19 cellular contexts compared by ENCODE assay signal in genomic region chr16:50324345-50324744, GRCh38. TPM values are rescaled to one million over a fixed set of nuclear protein-coding genes. Genes with fewer than 3 reads are reported as not detected.
A peak's percentile ranks its signal among the peaks of the same experiment; 100 is the strongest.
DNase-seq lines count a peak whose midpoint lies in the region; ATAC-seq and TF ChIP-seq lines count a peak whose summit lies in the region.
"Had no signal": no experiment of that assay in that cellular context is flagged by ENCODE, and none has a peak within 500 bp of the region (broad histone marks: within the 10 kb centered on the region; RNA-seq: fewer than 3 reads in every experiment).

No MANE protein-coding gene starts in this region.

- TF ChIP-seq CTCF in left lung (IDR thresholded peaks at IDR 0.05) (no peak), left ventricle myocardium inferior (IDR thresholded peaks at IDR 0.05; ENCODE audit: borderline replicate concordance) (no peak)

- intact Hi-C loops in activated T-helper 1 cell treated with anti-CD3 and anti-CD28 coated beads, Interleukin-12 subunit alpha, Interleukin-12 subunit beta, Interleukin-2, Interleukin-4 antibody, amounts not matched to agents 30 ng/mL and 10 ng/mL and 1 ng/mL, durations not matched to agents 14 hours and 24 hours and 36 hours (cut with micrococcal nuclease): no loop called here
- intact Hi-C loops in left lung (cut with DNase I) (no loop called here), left ventricle myocardium inferior (cut with micrococcal nuclease) (no loop called here)

- H3K4me3 ChIP-seq in left lung (no peak overlapping the region), left ventricle myocardium inferior (no peak overlapping the region)
- H3K4me3 ChIP-seq: breast epithelium, mucosa of descending colon had no signal

- peaks cover 48% of the 10 kb centered on the region for H3K4me1 Mint-ChIP-seq in activated naive CD4-positive, alpha-beta T cell treated with anti-CD3 and anti-CD28 coated beads, Interleukin-2, amount 50 U/mL, for 24 hours
- peaks cover 37% of the 10 kb centered on the region for H3K4me1 Mint-ChIP-seq in activated T-helper 1 cell treated with anti-CD3 and anti-CD28 coated beads, Interleukin-12 subunit alpha, Interleukin-12 subunit beta, Interleukin-2, Interleukin-4 antibody, amounts not matched to agents 30 ng/mL and 10 ng/mL and 1 ng/mL, durations not matched to agents 14 hours and 24 hours and 36 hours (ENCODE audit: low read depth)

- no peaks in the 10 kb centered on the region for H3K27me3 Mint-ChIP-seq in activated naive CD4-positive, alpha-beta T cell treated with anti-CD3 and anti-CD28 coated beads, Interleukin-2, amount 50 U/mL, for 24 hours
- H3K27me3 Mint-ChIP-seq in activated T-helper 1 cell treated with anti-CD3 and anti-CD28 coated beads, Interleukin-12 subunit alpha, Interleukin-12 subunit beta, Interleukin-2, Interleukin-4 antibody, amounts not matched to agents 30 ng/mL and 10 ng/mL and 1 ng/mL, durations not matched to agents 14 hours and 24 hours and 36 hours (ENCODE audit: insufficient read depth): no peaks in the 10 kb centered on the region
- H3K27me3 Mint-ChIP-seq: type B pancreatic cell had no signal

- peaks cover 13% of the 10 kb centered on the region for H3K36me3 Mint-ChIP-seq in activated naive CD4-positive, alpha-beta T cell treated with anti-CD3 and anti-CD28 coated beads, Interleukin-2, amount 50 U/mL, for 24 hours
- peaks cover 39% of the 10 kb centered on the region for H3K36me3 Mint-ChIP-seq in activated T-helper 1 cell treated with anti-CD3 and anti-CD28 coated beads, Interleukin-12 subunit alpha, Interleukin-12 subunit beta, Interleukin-2, Interleukin-4 antibody, amounts not matched to agents 30 ng/mL and 10 ng/mL and 1 ng/mL, durations not matched to agents 14 hours and 24 hours and 36 hours (ENCODE audit: low read depth)

- ATAC-seq in left lung (peak; percentile 60), GM18873 (IDR thresholded peaks at IDR 0.05; ENCODE audit: low FRiP score, unreplicated experiment) (no peak)
- ATAC-seq: left colon had no signal

- DNase-seq in activated naive CD4-positive, alpha-beta T cell treated with anti-CD3 and anti-CD28 coated beads, Interleukin-2, amount 50 U/mL, for 16 hours: no peak
- DNase-seq in activated T-helper 1 cell treated with anti-CD3 and anti-CD28 coated beads, Interleukin-12 subunit alpha, Interleukin-12 subunit beta, Interleukin-2, Interleukin-4 antibody, amounts not matched to agents 30 ng/mL and 10 ng/mL and 1 ng/mL, durations not matched to agents 14 hours and 24 hours and 36 hours (ENCODE audit: low spot score): no peak
- no peak for DNase-seq in left lung
- DNase-seq in left ventricle myocardium inferior: no peak
- no peak for DNase-seq in SW 1271 (lab: John Stamatoyannopoulos, UW)
- DNase-seq in stimulated activated CD4-positive, alpha-beta T cell treated with anti-CD3 and anti-CD28 coated beads, Interleukin-4, amount 100 ng/mL, for 24 hours: no peak
- DNase-seq: dermis blood vessel endothelial cell, erythroblast, left colon, mucosa of descending colon, NCI-H2029, occipital lobe, retina, RPMI8226 had no signal

- H3K4me1 ChIP-seq in left lung (peaks cover 0 to 19% of the 10 kb centered on the region in 2 donors), left ventricle myocardium inferior (peaks cover 2% of the 10 kb centered on the region)
- H3K4me1 ChIP-seq: breast epithelium had no signal

- peak overlapping the region; percentile 64 for H3K4me3 Mint-ChIP-seq in activated naive CD4-positive, alpha-beta T cell treated with anti-CD3 and anti-CD28 coated beads, Interleukin-2, amount 50 U/mL, for 24 hours
- no peak overlapping the region for H3K4me3 Mint-ChIP-seq in activated T-helper 1 cell treated with anti-CD3 and anti-CD28 coated beads, Interleukin-12 subunit alpha, Interleukin-12 subunit beta, Interleukin-2, Interleukin-4 antibody, amounts not matched to agents 30 ng/mL and 10 ng/mL and 1 ng/mL, durations not matched to agents 14 hours and 24 hours and 36 hours
- H3K4me3 Mint-ChIP-seq: type B pancreatic cell had no signal

- no peak overlapping the region for H3K27ac ChIP-seq in left lung
- no peak overlapping the region for H3K27ac ChIP-seq in left ventricle myocardium inferior (replicated peaks)
- H3K27ac ChIP-seq: breast epithelium, KMS-11 had no signal

- H3K9me3 ChIP-seq in left lung: no peaks in the 10 kb centered on the region
- H3K9me3 ChIP-seq in left ventricle myocardium inferior (replicated peaks): no peaks in the 10 kb centered on the region
- H3K9me3 ChIP-seq: breast epithelium, mucosa of descending colon had no signal

- H3K9me3 Mint-ChIP-seq in activated naive CD4-positive, alpha-beta T cell treated with anti-CD3 and anti-CD28 coated beads, Interleukin-2, amount 50 U/mL, for 24 hours: no peaks in the 10 kb centered on the region
- no peaks in the 10 kb centered on the region for H3K9me3 Mint-ChIP-seq in activated T-helper 1 cell treated with anti-CD3 and anti-CD28 coated beads, Interleukin-12 subunit alpha, Interleukin-12 subunit beta, Interleukin-2, Interleukin-4 antibody, amounts not matched to agents 30 ng/mL and 10 ng/mL and 1 ng/mL, durations not matched to agents 14 hours and 24 hours and 36 hours
- H3K9me3 Mint-ChIP-seq: type B pancreatic cell had no signal

- H3K36me3 ChIP-seq in left lung (peaks cover 0 to 91% of the 10 kb centered on the region in 2 donors), left ventricle myocardium inferior (peaks cover 79% of the 10 kb centered on the region)
- H3K36me3 ChIP-seq: breast epithelium had no signal

- H3K27me3 ChIP-seq in left lung (no peaks in the 10 kb centered on the region), left ventricle myocardium inferior (ENCODE audit: low read depth) (no peaks in the 10 kb centered on the region)
- H3K27me3 ChIP-seq: breast epithelium had no signal

- H3K27ac Mint-ChIP-seq in activated naive CD4-positive, alpha-beta T cell treated with anti-CD3 and anti-CD28 coated beads, Interleukin-2, amount 50 U/mL, for 24 hours: peak overlapping the region; percentile 95
- peak overlapping the region; percentile 33 for H3K27ac Mint-ChIP-seq in activated T-helper 1 cell treated with anti-CD3 and anti-CD28 coated beads, Interleukin-12 subunit alpha, Interleukin-12 subunit beta, Interleukin-2, Interleukin-4 antibody, amounts not matched to agents 30 ng/mL and 10 ng/mL and 1 ng/mL, durations not matched to agents 14 hours and 24 hours and 36 hours
- H3K27ac Mint-ChIP-seq: type B pancreatic cell had no signal

RNA-seq across cellular contexts. Expression of gene BRD7, which starts 44.4 kb away (rescaled TPM):
- 88.8 and 91.0 TPM in 2 replicates for total RNA-seq in activated T-helper 1 cell treated with anti-CD3 and anti-CD28 coated beads, Interleukin-12 subunit alpha, Interleukin-12 subunit beta, Interleukin-2, Interleukin-4 antibody, amounts not matched to agents 30 ng/mL and 10 ng/mL and 1 ng/mL, durations not matched to agents 14 hours and 24 hours and 36 hours
- total RNA-seq in left lung: 10 to 100 TPM; 59.8 to 66.8 TPM
- 52.3 TPM for total RNA-seq in left ventricle myocardium inferior

RNA-seq across cellular contexts. Expression of gene ADCY7, which starts 58.0 kb away (rescaled TPM):
- total RNA-seq in activated T-helper 1 cell treated with anti-CD3 and anti-CD28 coated beads, Interleukin-12 subunit alpha, Interleukin-12 subunit beta, Interleukin-2, Interleukin-4 antibody, amounts not matched to agents 30 ng/mL and 10 ng/mL and 1 ng/mL, durations not matched to agents 14 hours and 24 hours and 36 hours: 78.0 and 81.9 TPM in 2 replicates
- total RNA-seq in left lung (100 to 1,000 TPM in 1 of 2 donors, 10 to 100 TPM in 1; 77.6 to 116 TPM), left ventricle myocardium inferior (9.7 TPM)
